24 cellular contexts compared by ENCODE assay signal in the genomic region with DNA sequence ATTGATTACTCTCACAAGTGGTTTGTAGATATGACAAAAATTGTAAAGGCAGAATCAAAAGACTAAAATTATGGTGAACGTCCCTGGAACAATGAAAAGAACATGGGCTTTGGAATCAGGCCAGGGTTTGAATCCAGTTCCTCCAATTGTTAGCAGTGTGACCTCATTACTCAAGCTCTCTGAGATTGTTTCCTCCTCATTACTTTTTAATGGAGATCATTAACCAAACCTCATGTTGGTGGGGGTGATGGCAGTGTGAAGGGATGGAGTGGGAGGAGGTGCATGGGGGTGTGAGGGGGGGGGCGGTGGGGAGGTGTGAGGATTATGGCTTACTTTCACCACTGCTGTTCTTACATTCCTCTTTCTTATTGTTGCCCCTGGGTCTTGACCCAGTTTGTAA. TPM values are rescaled to one million over a fixed set of nuclear protein-coding genes. Genes with fewer than 3 reads are reported as not detected.
DNase-seq lines count a peak whose midpoint lies in the region; ATAC-seq and TF ChIP-seq lines count a peak whose summit lies in the region.
"Had no signal": no experiment of that assay in that cellular context is flagged by ENCODE, and none has a peak within 500 bp of the region (broad histone marks: within the 10 kb centered on the region; RNA-seq: fewer than 3 reads in every experiment).

No MANE protein-coding gene starts in this region.

- no peak overlapping the region for H3K23ac ChIP-seq in mesendoderm (ENCODE audit: low read length)

- TF ChIP-seq EP300 in Ishikawa (IDR thresholded peaks at IDR 0.05; ENCODE audit: borderline replicate concordance): no peak

- H3K79me2 ChIP-seq in mesendoderm (ENCODE audit: control insufficient read depth, insufficient read depth, low read length): no peaks in the 10 kb centered on the region

- no peak overlapping the region for H3K4me3 ChIP-seq in mesendoderm (ENCODE audit: low read length)
- H3K4me3 ChIP-seq: heart right ventricle, lung, SJCRH30, transverse colon had no signal

- no peak overlapping the region for H3K27ac ChIP-seq in mesendoderm (ENCODE audit: low read depth, low read length)
- H3K27ac ChIP-seq: heart right ventricle, SJCRH30, transverse colon had no signal

- TF ChIP-seq RAD21 in Ishikawa (IDR thresholded peaks at IDR 0.05; ENCODE audit: low read depth): no peak

- DNase-seq in Daoy (ENCODE audit: low read depth) (peak; percentile 77), dermis microvascular lymphatic vessel endothelial cell (ENCODE audit: low read depth in 2 of 2) (peak; percentile 35 to 78), mesendoderm (peak; percentile 27), AML-193 (lab: John Stamatoyannopoulos, UW) (no peak), NCI-H1930 (lab: John Stamatoyannopoulos, UW) (no peak)
- DNase-seq: activated CD4-positive, alpha-beta T cell treated with anti-CD3 and anti-CD28 coated beads, Interleukin-2, amount 50 U/mL, for 48 hours; activated naive CD4-positive, alpha-beta T cell; amniotic stem cell; effector CD4-positive, alpha-beta T cell; heart right ventricle; IMR-90; MM.1S; naive thymus-derived CD4-positive, alpha-beta T cell; NCI-H2029; NCI-H526 treated with DMSO at 0.1 percent for 48 hours; PC-3; stimulated activated naive CD8-positive, alpha-beta T cell treated with anti-CD3 and anti-CD28 coated beads, Interleukin-15, Interleukin-2, amounts not matched to agents 100 U/mL and 50 U/mL, for 24 hours; T-helper 17 cell; transverse colon had no signal

- no peaks in the 10 kb centered on the region for H3K27me3 ChIP-seq in mesendoderm (ENCODE audit: insufficient read depth, low read length, poor library complexity)
- H3K27me3 ChIP-seq: SJCRH30 had no signal

- H3K4me2 ChIP-seq in mesendoderm (ENCODE audit: low read length): no peak overlapping the region

- H3K79me1 ChIP-seq in mesendoderm (ENCODE audit: low read length): no peaks in the 10 kb centered on the region

- H3K4ac ChIP-seq in mesendoderm (ENCODE audit: low read depth, low read length): no peak overlapping the region

- WGBS in mesendoderm (ENCODE audit: extremely low coverage, insufficient coverage, low lambda C conversion rate): no CpG with 5 or more reads among the region's 2 CpGs

- ATAC-seq in HG02938 (IDR thresholded peaks at IDR 0.05; ENCODE audit: unreplicated experiment): no peak
- ATAC-seq: heart right ventricle; naive thymus-derived CD4-positive, alpha-beta T cell; PC-3; T-helper 17 cell had no signal

- H2AK5ac ChIP-seq in mesendoderm (ENCODE audit: low read length): no peak overlapping the region

- no peak overlapping the region for H4K5ac ChIP-seq in mesendoderm (ENCODE audit: low read length)

- no peak overlapping the region for H2BK5ac ChIP-seq in mesendoderm (ENCODE audit: low read length)

- H4K8ac ChIP-seq in mesendoderm (ENCODE audit: low read depth, low read length): no peak overlapping the region

- no peaks in the 10 kb centered on the region for H3K36me3 ChIP-seq in mesendoderm (ENCODE audit: control insufficient read depth, insufficient read depth, low read length)
- H3K36me3 ChIP-seq: heart right ventricle, SJCRH30, transverse colon had no signal

- H2BK120ac ChIP-seq in mesendoderm (ENCODE audit: low read depth, low read length): no peak overlapping the region

- no peak overlapping the region for H3K18ac ChIP-seq in mesendoderm (ENCODE audit: low read length)

- H3K4me1 ChIP-seq in mesendoderm (ENCODE audit: control insufficient read depth, low read depth, low read length): peaks cover 4% of the 10 kb centered on the region
- H3K4me1 ChIP-seq: SJCRH30 had no signal

- no peak overlapping the region for H2BK15ac ChIP-seq in mesendoderm (replicated peaks; ENCODE audit: low read depth)

- no peak overlapping the region for H3K9ac ChIP-seq in mesendoderm (ENCODE audit: low read length)

- H3K56ac ChIP-seq in mesendoderm (ENCODE audit: low read length): no peak overlapping the region

TF ChIP-seq in Ishikawa, 13 proteins besides CTCF, POLR2A, EP300 and RAD21:
- TF ChIP-seq TEAD4 (IDR thresholded peaks at IDR 0.05) (peak; percentile 47; the same call in 1 of the 2 replicates), EGR1 (IDR thresholded peaks at IDR 0.05) (no peak), NFIC (IDR thresholded peaks at IDR 0.05) (peak; percentile 68), ZBTB7A (IDR thresholded peaks at IDR 0.05; ENCODE audit: low read depth) (no peak)
- TF ChIP-seq, protein P1, sequence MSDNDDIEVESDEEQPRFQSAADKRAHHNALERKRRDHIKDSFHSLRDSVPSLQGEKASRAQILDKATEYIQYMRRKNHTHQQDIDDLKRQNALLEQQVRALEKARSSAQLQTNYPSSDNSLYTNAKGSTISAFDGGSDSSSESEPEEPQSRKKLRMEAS (IDR thresholded peaks at IDR 0.05): no peak
- TF ChIP-seq, protein P2, sequence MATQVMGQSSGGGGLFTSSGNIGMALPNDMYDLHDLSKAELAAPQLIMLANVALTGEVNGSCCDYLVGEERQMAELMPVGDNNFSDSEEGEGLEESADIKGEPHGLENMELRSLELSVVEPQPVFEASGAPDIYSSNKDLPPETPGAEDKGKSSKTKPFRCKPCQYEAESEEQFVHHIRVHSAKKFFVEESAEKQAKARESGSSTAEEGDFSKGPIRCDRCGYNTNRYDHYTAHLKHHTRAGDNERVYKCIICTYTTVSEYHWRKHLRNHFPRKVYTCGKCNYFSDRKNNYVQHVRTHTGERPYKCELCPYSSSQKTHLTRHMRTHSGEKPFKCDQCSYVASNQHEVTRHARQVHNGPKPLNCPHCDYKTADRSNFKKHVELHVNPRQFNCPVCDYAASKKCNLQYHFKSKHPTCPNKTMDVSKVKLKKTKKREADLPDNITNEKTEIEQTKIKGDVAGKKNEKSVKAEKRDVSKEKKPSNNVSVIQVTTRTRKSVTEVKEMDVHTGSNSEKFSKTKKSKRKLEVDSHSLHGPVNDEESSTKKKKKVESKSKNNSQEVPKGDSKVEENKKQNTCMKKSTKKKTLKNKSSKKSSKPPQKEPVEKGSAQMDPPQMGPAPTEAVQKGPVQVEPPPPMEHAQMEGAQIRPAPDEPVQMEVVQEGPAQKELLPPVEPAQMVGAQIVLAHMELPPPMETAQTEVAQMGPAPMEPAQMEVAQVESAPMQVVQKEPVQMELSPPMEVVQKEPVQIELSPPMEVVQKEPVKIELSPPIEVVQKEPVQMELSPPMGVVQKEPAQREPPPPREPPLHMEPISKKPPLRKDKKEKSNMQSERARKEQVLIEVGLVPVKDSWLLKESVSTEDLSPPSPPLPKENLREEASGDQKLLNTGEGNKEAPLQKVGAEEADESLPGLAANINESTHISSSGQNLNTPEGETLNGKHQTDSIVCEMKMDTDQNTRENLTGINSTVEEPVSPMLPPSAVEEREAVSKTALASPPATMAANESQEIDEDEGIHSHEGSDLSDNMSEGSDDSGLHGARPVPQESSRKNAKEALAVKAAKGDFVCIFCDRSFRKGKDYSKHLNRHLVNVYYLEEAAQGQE (IDR thresholded peaks at IDR 0.05; ENCODE audit: low read depth): no peak

RNA-seq across cellular contexts. Expression of a gene that starts 44.1 kb away (rescaled TPM):
- under 0.01 TPM in 1 of 2 replicates, not detected in the other for total RNA-seq in Daoy (2014; rRNA removed; shearing (Covaris generic))
- total RNA-seq in dermis microvascular lymphatic vessel endothelial cell: not detected in 2 replicates
- polyA plus RNA-seq in mesendoderm (2013, experiment 1 of 2): 0.01 TPM
- polyA plus RNA-seq in mesendoderm (2013, experiment 2 of 2): 0.04 TPM
- total RNA-seq: heart right ventricle; naive thymus-derived CD4-positive, alpha-beta T cell; osteocyte; PC-3; SJCRH30; transverse colon had no signal
- polyA plus RNA-seq: heart right ventricle had no signal

Comparison
In these comparisons a context has a peak if more than half of its experiments do, and no peak if none do; other contexts are left out.
1. DNase-seq: peak in Daoy (single experiment), dermis microvascular lymphatic vessel endothelial cell (2 of 2) and mesendoderm (single experiment); none in AML-193 (0 of 2) and NCI-H1930 (0 of 2).